ENCODE assay signal across 8 cellular contexts in genomic region chr4:142893012-142893411, GRCh38. TPM values are rescaled to one million over a fixed set of nuclear protein-coding genes. Genes with fewer than 3 reads are reported as not detected.
"Had no signal": no experiment of that assay in that cellular context is flagged by ENCODE, and none has a peak within 500 bp of the region (broad histone marks: within the 10 kb centered on the region; RNA-seq: fewer than 3 reads in every experiment).

No MANE protein-coding gene starts in this region.

- H3K36me3 ChIP-seq: HAP-1 had no signal

- ATAC-seq: HCT116, K562 had no signal

- DNase-seq: GOT3, H7, IMR-90, KG1 had no signal

- H3K4me3 ChIP-seq: HAP-1, K562 had no signal

- FAIRE-seq: HTR-8/SVneo, K562 had no signal

- H3K4me1 ChIP-seq: HAP-1 had no signal

RNA-seq across cellular contexts. Expression of gene INPP4B, which starts 46.9 kb away (rescaled TPM):
- polyA plus RNA-seq: K562 had no signal
